In the genomic region with DNA sequence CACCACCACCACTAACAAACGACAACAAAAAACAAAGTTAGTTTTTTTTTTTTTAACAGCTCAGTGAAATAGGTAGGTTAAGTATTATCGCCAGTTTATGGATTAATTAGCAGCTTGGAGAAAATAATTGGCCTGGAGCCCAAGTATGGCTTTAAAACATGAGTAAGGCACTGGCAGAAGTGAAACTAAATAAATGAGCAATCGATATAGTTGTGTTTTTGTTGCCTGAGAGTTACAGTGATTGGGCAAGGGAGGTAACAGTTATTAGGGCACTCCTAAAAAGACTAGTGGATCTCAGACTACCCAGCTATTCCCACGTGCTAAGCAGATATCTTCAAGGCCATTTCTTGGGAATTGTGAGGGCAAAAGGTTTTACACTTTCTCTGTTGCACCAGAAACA, we compare ENCODE assay signal across 1 cellular context.
TF ChIP-seq lines count a peak whose summit lies in the region.

No MANE protein-coding gene starts in this region.

TF ChIP-seq in endothelial cell of umbilical vein, 7 proteins besides CTCF, POLR2A, EP300 and RAD21 (continued from another document):
- TF ChIP-seq FOS (IDR thresholded peaks at IDR 0.05; ENCODE audit: borderline replicate concordance, insufficient read depth, low read length) (no peak), GATA2 (IDR thresholded peaks at IDR 0.05; ENCODE audit: insufficient read depth, insufficient read length, low read depth, low read length) (no peak), POLR2AphosphoS5 (IDR thresholded peaks at IDR 0.05; ENCODE audit: insufficient read depth, low read depth, low read length) (no peak), MYC (IDR thresholded peaks at IDR 0.05; ENCODE audit: low read depth, low read length) (no peak)
- TF ChIP-seq, protein P1, sequence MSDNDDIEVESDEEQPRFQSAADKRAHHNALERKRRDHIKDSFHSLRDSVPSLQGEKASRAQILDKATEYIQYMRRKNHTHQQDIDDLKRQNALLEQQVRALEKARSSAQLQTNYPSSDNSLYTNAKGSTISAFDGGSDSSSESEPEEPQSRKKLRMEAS (IDR thresholded peaks at IDR 0.05; ENCODE audit: insufficient read depth, insufficient read length) = no peak
